ENCODE assay signal across 2 cellular contexts in genomic region chr1:21569820-21570527, GRCh38.
TF ChIP-seq lines count a peak whose summit lies in the region.

No MANE protein-coding gene starts in this region.

TF ChIP-seq in K562, 482 proteins besides CTCF, POLR2A, EP300 and RAD21 (continued from another document and continues in another):
- TF ChIP-seq HIVEP1 (CRISPR knock-in tag; IDR thresholded peaks at IDR 0.05) (no peak), GTF2A2 (tag; IDR thresholded peaks at IDR 0.05) (no peak), MITF (IDR thresholded peaks at IDR 0.05) (no peak), AFF1 (IDR thresholded peaks at IDR 0.05; ENCODE audit: low read depth in 1 of 2, partially characterized antibody in 2 of 2) (no peak), BRF2 (IDR thresholded peaks at IDR 0.05; ENCODE audit: borderline replicate concordance, insufficient read depth, insufficient read length) (no peak), ZNF766 (CRISPR knock-in tag; conservative IDR thresholded peaks at IDR 0.05) (no peak), THRB (CRISPR knock-in tag; conservative IDR thresholded peaks at IDR 0.05) (no peak), BCLAF1 (IDR thresholded peaks at IDR 0.05; ENCODE audit: borderline replicate concordance in 1 of 2, control insufficient read depth in 1 of 2, low read depth in 2 of 2, low read length in 1 of 2) (no peak), ZFP36 (IDR thresholded peaks at IDR 0.05; ENCODE audit: low read depth, low read length, partially characterized antibody) (peak; percentile 89), ZBTB7A (IDR thresholded peaks at IDR 0.05; ENCODE audit: borderline replicate concordance, control insufficient read depth, low read depth, low read length) (peak; percentile 19; the same call in 1 of the 2 replicates), MAZ (CRISPR knock-in tag; conservative IDR thresholded peaks at IDR 0.05 in 1 of 2, IDR thresholded peaks at IDR 0.05 in 1 of 2) (no peak), TRIM28 (IDR thresholded peaks at IDR 0.05) (no peak), MLX (CRISPR knock-in tag; conservative IDR thresholded peaks at IDR 0.05) (no peak), ERF (CRISPR knock-in tag; IDR thresholded peaks at IDR 0.05) (no peak)

TF ChIP-seq in liver, 16 proteins besides CTCF, POLR2A, EP300 and RAD21 (continued from another document):
- peak; percentile 35 to 46 for TF ChIP-seq RXRA (IDR thresholded peaks at IDR 0.05)
- no peak for TF ChIP-seq HNF4G (IDR thresholded peaks at IDR 0.05)
- TF ChIP-seq NR2F2 (IDR thresholded peaks at IDR 0.05) = peak; percentile 83
- peak; percentile 29 for TF ChIP-seq SP1 (IDR thresholded peaks at IDR 0.05)
- no peak for TF ChIP-seq ATF3 (IDR thresholded peaks at IDR 0.05)
TF ChIP-seq in liver: peak in this region for 4.
